8 cellular contexts compared by ENCODE assay signal in genomic region chrX:79081895-79082512, GRCh38.
DNase-seq lines count a peak whose midpoint lies in the region; ATAC-seq and TF ChIP-seq lines count a peak whose summit lies in the region.

No MANE protein-coding gene starts in this region.

- no peak overlapping the region for H3K4me3 ChIP-seq in HCT116 (replicated peaks in 1 of 2; ENCODE audit: low read depth in 1 of 2, low read length in 2 of 2)
- no peak overlapping the region for H3K4me3 ChIP-seq in NT2/D1 (ENCODE audit: insufficient read length, low read depth)

- H3K27ac ChIP-seq in HCT116 (ENCODE audit: low read depth, low read length) = no peak overlapping the region

- H3K9me2 ChIP-seq in HCT116 (ENCODE audit: insufficient read depth) = no peaks in the 10 kb centered on the region

- TF ChIP-seq CTCF in HCT116 (IDR thresholded peaks at IDR 0.05 in 2 of 3, conservative IDR thresholded peaks at IDR 0.05 in 1 of 3; ENCODE audit: borderline replicate concordance in 1 of 3, insufficient read depth in 1 of 3, low read depth in 2 of 3, low read length in 2 of 3) = peak in 2 of 3 experiments; percentile 6 to 37; a peak in 2 of 6 replicates

- TF ChIP-seq POLR2A in HCT116 (IDR thresholded peaks at IDR 0.05; ENCODE audit: borderline replicate concordance, extremely low read depth, insufficient read depth, insufficient read length) = no peak

- H4K20me1 ChIP-seq in HCT116 (ENCODE audit: insufficient read depth) = no peaks in the 10 kb centered on the region

- H3K36me3 ChIP-seq in HCT116 (ENCODE audit: control insufficient read depth in 1 of 2, insufficient read depth in 2 of 2, low read length in 2 of 2) (no peaks in the 10 kb centered on the region), NT2/D1 (ENCODE audit: insufficient read depth, insufficient read length, low read length) (no peaks in the 10 kb centered on the region)

- BruUV-seq in HCT116 (replicated peaks; lab: Mats Ljungman, UMichigan) = no TSS peak

- peak; percentile 29 for DNase-seq in activated CD4-positive, alpha-beta T cell treated with anti-CD3 and anti-CD28 coated beads for 36 hours
- DNase-seq in activated CD4-positive, alpha-beta T cell treated with anti-CD3 and anti-CD28 coated beads for 1 hour = no peak
- no peak for DNase-seq in HCT116 (ENCODE audit: low read depth, low spot score)
- DNase-seq in NT2/D1 (ENCODE audit: low read depth, low spot score) = peak; percentile 9
- DNase-seq in astrocyte of the hippocampus (ENCODE audit: low read depth, low spot score) = peak; percentile 39
- peak; percentile 42 to 52 (median 49) for DNase-seq in immature natural killer cell

- peak overlapping the region; percentile 47 for H3K4me3 Mint-ChIP-seq in activated CD4-positive, alpha-beta T cell treated with anti-CD3 and anti-CD28 coated beads for 36 hours
- peak overlapping the region in 3 of 5 donors; percentile 24 to 76 (median 30) for H3K4me3 Mint-ChIP-seq in immature natural killer cell
- peak overlapping the region; percentile 68 for H3K4me3 Mint-ChIP-seq in stimulated activated naive CD8-positive, alpha-beta T cell treated with anti-CD3 and anti-CD28 coated beads, Interleukin-15, Interleukin-2, amounts not matched to agents 100 ng/mL and 50 ng/mL, for 24 hours

- POLR2A ChIA-PET in activated CD4-positive, alpha-beta T cell treated with anti-CD3 and anti-CD28 coated beads for 36 hours (lab: Charles Lee) = no interaction called here
- POLR2A ChIA-PET in HCT116 (lab: Charles Lee) = no interaction called here

- no peak overlapping the region for H3K4me2 ChIP-seq in HCT116 (ENCODE audit: low read length)

- intact Hi-C loops in activated CD4-positive, alpha-beta T cell treated with anti-CD3 and anti-CD28 coated beads for 36 hours (cut with DNase I, micrococcal nuclease) = loop anchor here (1.0 to 10.0 kb wide), 13 partner anchors 105 to 947 kb away; partner anchors contain the start of genes P2RY10 (in 2 of the 2) and TAF9B (in 1 of the 2)
- intact Hi-C loops in HCT116 (cut with micrococcal nuclease) = loop anchor here (5.0 kb wide), 1 partner anchor 960 kb away; no protein-coding TSS in a partner anchor

- RAD21 ChIA-PET in HCT116 (lab: Charles Lee; ENCODE audit: low non-redundant PET in 1 of 2, low total read pairs in 2 of 2, uncharacterized antibody in 2 of 2, unreplicated experiment in 2 of 2) = no interaction called here

- peak; percentile 24 for TF ChIP-seq RAD21 in HCT116 (IDR thresholded peaks at IDR 0.05; ENCODE audit: low read depth)

- peak; percentile 53 for ATAC-seq in activated CD4-positive, alpha-beta T cell treated with anti-CD3 and anti-CD28 coated beads for 36 hours
- ATAC-seq in HCT116 = no peak
- ATAC-seq in GM19324 (IDR thresholded peaks at IDR 0.05; ENCODE audit: low FRiP score, unreplicated experiment) = no peak

- peaks cover 4% of the 10 kb centered on the region for H3K36me3 Mint-ChIP-seq in activated CD4-positive, alpha-beta T cell treated with anti-CD3 and anti-CD28 coated beads for 36 hours (ENCODE audit: low read depth)
- H3K36me3 Mint-ChIP-seq in immature natural killer cell = no peaks in the 10 kb centered on the region
- no peaks in the 10 kb centered on the region for H3K36me3 Mint-ChIP-seq in stimulated activated naive CD8-positive, alpha-beta T cell treated with anti-CD3 and anti-CD28 coated beads, Interleukin-15, Interleukin-2, amounts not matched to agents 100 ng/mL and 50 ng/mL, for 24 hours (ENCODE audit: low read depth)

- H3K27me3 ChIP-seq in HCT116 (ENCODE audit: insufficient read depth, low read length) = no peaks in the 10 kb centered on the region
- H3K27me3 ChIP-seq in NT2/D1 (ENCODE audit: insufficient read depth, insufficient read length) = no peaks in the 10 kb centered on the region

- no peaks in the 10 kb centered on the region for H3K9me3 Mint-ChIP-seq in activated CD4-positive, alpha-beta T cell treated with anti-CD3 and anti-CD28 coated beads for 36 hours (ENCODE audit: low read depth)
- H3K9me3 Mint-ChIP-seq in immature natural killer cell = peaks cover 0 to 2% (median 0%) of the 10 kb centered on the region in 6 donors
- H3K9me3 Mint-ChIP-seq in stimulated activated naive CD8-positive, alpha-beta T cell treated with anti-CD3 and anti-CD28 coated beads, Interleukin-15, Interleukin-2, amounts not matched to agents 100 ng/mL and 50 ng/mL, for 24 hours = no peaks in the 10 kb centered on the region

- CTCF ChIA-PET in activated CD4-positive, alpha-beta T cell treated with anti-CD3 and anti-CD28 coated beads for 36 hours (lab: Charles Lee) = interaction anchor here (0.7 to 2.1 kb wide), 17 partner anchors 10 to 1535 kb away, joined by 3 to 10 read pairs (median 3); partner anchors contain the start of gene P2RY10
- CTCF ChIA-PET in HCT116 (lab: Charles Lee) = no interaction called here

- peaks cover 37% of the 10 kb centered on the region for H3K4me1 Mint-ChIP-seq in activated CD4-positive, alpha-beta T cell treated with anti-CD3 and anti-CD28 coated beads for 36 hours
- H3K4me1 Mint-ChIP-seq in immature natural killer cell = peaks cover 10 to 17% of the 10 kb centered on the region in 2 donors
- peaks cover 41% of the 10 kb centered on the region for H3K4me1 Mint-ChIP-seq in stimulated activated naive CD8-positive, alpha-beta T cell treated with anti-CD3 and anti-CD28 coated beads, Interleukin-15, Interleukin-2, amounts not matched to agents 100 ng/mL and 50 ng/mL, for 24 hours (ENCODE audit: low read depth)

- no peak overlapping the region for H3K9ac ChIP-seq in HCT116 (ENCODE audit: low read length)
- H3K9ac ChIP-seq in NT2/D1 (ENCODE audit: insufficient read length, low read depth) = no peak overlapping the region

- no peaks in the 10 kb centered on the region for H3K79me2 ChIP-seq in HCT116 (ENCODE audit: insufficient read depth, low read length)

- no peak overlapping the region for H2AFZ ChIP-seq in HCT116 (ENCODE audit: low read depth, low read length, poor library complexity, severe bottlenecking)

- no peaks in the 10 kb centered on the region for H3K27me3 Mint-ChIP-seq in activated CD4-positive, alpha-beta T cell treated with anti-CD3 and anti-CD28 coated beads for 36 hours
- H3K27me3 Mint-ChIP-seq in immature natural killer cell (ENCODE audit: low read depth in 3 of 3) = peaks cover 0 to 2% (median 2%) of the 10 kb centered on the region in 3 donors
- no peaks in the 10 kb centered on the region for H3K27me3 Mint-ChIP-seq in stimulated activated naive CD8-positive, alpha-beta T cell treated with anti-CD3 and anti-CD28 coated beads, Interleukin-15, Interleukin-2, amounts not matched to agents 100 ng/mL and 50 ng/mL, for 24 hours

- H3K27ac Mint-ChIP-seq in activated CD4-positive, alpha-beta T cell treated with anti-CD3 and anti-CD28 coated beads for 36 hours = peak overlapping the region; percentile 71
- peak overlapping the region in 1 of 6 donors; percentile 56 for H3K27ac Mint-ChIP-seq in immature natural killer cell
- peak overlapping the region; percentile 77 for H3K27ac Mint-ChIP-seq in stimulated activated naive CD8-positive, alpha-beta T cell treated with anti-CD3 and anti-CD28 coated beads, Interleukin-15, Interleukin-2, amounts not matched to agents 100 ng/mL and 50 ng/mL, for 24 hours

- H3K4me1 ChIP-seq in HCT116 (ENCODE audit: control insufficient read depth in 1 of 2, insufficient read depth in 2 of 2, low read length in 2 of 2) (no peaks in the 10 kb centered on the region), NT2/D1 (ENCODE audit: insufficient read depth, insufficient read length) (no peaks in the 10 kb centered on the region)

- no peaks in the 10 kb centered on the region for H3K9me3 ChIP-seq in HCT116 (ENCODE audit: control insufficient read depth in 1 of 2, insufficient read depth in 1 of 2, low read depth in 1 of 2, low read length in 2 of 2)
- no peaks in the 10 kb centered on the region for H3K9me3 ChIP-seq in NT2/D1 (ENCODE audit: insufficient read depth, low read length)

TF ChIP-seq in HCT116, 20 proteins besides CTCF, POLR2A, EP300 and RAD21:
- no peak for TF ChIP-seq POLR2AphosphoS5 (IDR thresholded peaks at IDR 0.05; ENCODE audit: low read depth, low read length)
- no peak for TF ChIP-seq FOSL1 (IDR thresholded peaks at IDR 0.05; ENCODE audit: low read depth)
- no peak for TF ChIP-seq CBX3 (IDR thresholded peaks at IDR 0.05; ENCODE audit: low read depth)
- no peak for TF ChIP-seq ZBTB33 (IDR thresholded peaks at IDR 0.05; ENCODE audit: extremely low read depth, insufficient replicate concordance, low read length)
- TF ChIP-seq JUND (IDR thresholded peaks at IDR 0.05) = no peak
- no peak for TF ChIP-seq CEBPB (IDR thresholded peaks at IDR 0.05; ENCODE audit: low read depth)

Comparison
In these comparisons a context has a peak if more than half of its experiments do, and no peak if none do; other contexts are left out.
1. DNase-seq: peak in activated CD4-positive, alpha-beta T cell treated with anti-CD3 and anti-CD28 coated beads for 36 hours (single experiment), NT2/D1 (single experiment), astrocyte of the hippocampus (single experiment) and immature natural killer cell (3 of 3); none in activated CD4-positive, alpha-beta T cell treated with anti-CD3 and anti-CD28 coated beads for 1 hour (single experiment) and HCT116 (single experiment).
2. Peak in every context shown above with its lines, with median percentiles within 50 percentile points of each other: H3K4me3 Mint-ChIP-seq.